Comparison of ENCODE assay signal across 14 cellular contexts in genomic region chr11:33325456-33325855, GRCh38. TPM values are rescaled to one million over a fixed set of nuclear protein-coding genes. Genes with fewer than 3 reads are reported as not detected.
DNase-seq lines count a peak whose midpoint lies in the region; ATAC-seq and TF ChIP-seq lines count a peak whose summit lies in the region.
"Had no signal": no experiment of that assay in that cellular context is flagged by ENCODE, and none has a peak within 500 bp of the region (broad histone marks: within the 10 kb centered on the region; RNA-seq: fewer than 3 reads in every experiment).

No MANE protein-coding gene starts in this region.

- no peak overlapping the region for H3K4me3 Mint-ChIP-seq in central memory CD8-positive, alpha-beta T cell
- no peak overlapping the region for H3K4me3 Mint-ChIP-seq in stimulated activated naive B cell treated with anti-CD40 and anti-IgM and Interleukin-4, amounts not matched to agents 10 μg/mL and 1 μg/mL and 100 μg/mL, for 72 hours
- H3K4me3 Mint-ChIP-seq: CD14-positive monocyte; CD8-positive, alpha-beta memory T cell; GM23338 had no signal

- in situ Hi-C loops in GM23248 (cut with MboI): no loop called here

- H3K4me1 ChIP-seq in GM23248 (ENCODE audit: insufficient read depth): peaks cover 65% of the 10 kb centered on the region
- peaks cover 70% of the 10 kb centered on the region for H3K4me1 ChIP-seq in psoas muscle

- H3K36me3 Mint-ChIP-seq in central memory CD8-positive, alpha-beta T cell (ENCODE audit: insufficient read depth): peaks cover 5% of the 10 kb centered on the region
- peaks cover 3 to 4% of the 10 kb centered on the region in 2 donors for H3K36me3 Mint-ChIP-seq in stimulated activated naive B cell treated with anti-CD40 and anti-IgM and Interleukin-4, amounts not matched to agents 10 μg/mL and 1 μg/mL and 100 μg/mL, for 72 hours

- no peaks in the 10 kb centered on the region for H3K9me3 Mint-ChIP-seq in central memory CD8-positive, alpha-beta T cell
- no peaks in the 10 kb centered on the region for H3K9me3 Mint-ChIP-seq in stimulated activated naive B cell treated with anti-CD40 and anti-IgM and Interleukin-4, amounts not matched to agents 10 μg/mL and 1 μg/mL and 100 μg/mL, for 72 hours
- H3K9me3 Mint-ChIP-seq: CD14-positive monocyte; CD8-positive, alpha-beta memory T cell; GM23338 had no signal

- no peaks in the 10 kb centered on the region for H3K9me2 ChIP-seq in GM23248 (ENCODE audit: insufficient read depth)

- H3K27ac ChIP-seq in GM23248 (no peak overlapping the region), psoas muscle (peak overlapping the region; percentile 56)

- H3K9ac ChIP-seq in GM23248: 0 out of 2 replicates have a peak overlapping the region, but pooled peaks have one; percentile 2

- WGBS in GM23248 (ENCODE audit: low coverage in 1 of 2, low lambda C conversion rate in 2 of 2, missing lambda C conversion rate in 2 of 2), 2 experiments: 61 to 64% methylated on average over 5 of the region's 5 CpGs
- 61 to 72% (median 65%) methylated on average over 5 of the region's 5 CpGs for WGBS in psoas muscle, 3 donors

- H3K36me3 ChIP-seq in GM23248 (ENCODE audit: low read depth) (peaks cover 2% of the 10 kb centered on the region; the same call in 1 of the 2 replicates), psoas muscle (ENCODE audit: insufficient read depth in 1 of 2, low read depth in 1 of 2) (peaks cover 0 to 6% of the 10 kb centered on the region in 2 donors)

- TF ChIP-seq CTCF in AG10803 (conservative IDR thresholded peaks at IDR 0.05; ENCODE audit: low read length) (no peak), psoas muscle (IDR thresholded peaks at IDR 0.05) (no peak)

- H3K79me2 ChIP-seq in GM23248 (ENCODE audit: insufficient read depth): peaks cover 100% of the 10 kb centered on the region

- H3K4me1 Mint-ChIP-seq in central memory CD8-positive, alpha-beta T cell: peaks cover 33% of the 10 kb centered on the region
- H3K4me1 Mint-ChIP-seq in stimulated activated naive B cell treated with anti-CD40 and anti-IgM and Interleukin-4, amounts not matched to agents 10 μg/mL and 1 μg/mL and 100 μg/mL, for 72 hours: peaks cover 16 to 27% of the 10 kb centered on the region in 2 donors

- H2AFZ ChIP-seq in GM23248: no peak overlapping the region
- H2AFZ ChIP-seq: GM23338 had no signal

- H3K27me3 ChIP-seq in GM23248 (replicated peaks; ENCODE audit: insufficient read depth) (no peaks in the 10 kb centered on the region), psoas muscle (ENCODE audit: insufficient read depth in 3 of 3, low read length in 2 of 3) (no peaks in the 10 kb centered on the region)

- intact Hi-C loops in psoas muscle (cut with DNase I): loop anchor here (5.0 kb wide), 1 partner anchor 68 kb away; the partner anchor contains the start of gene HIPK3 (in 2 of the 2)

- H3K9me3 ChIP-seq in GM23248 (ENCODE audit: low read depth) (no peaks in the 10 kb centered on the region), psoas muscle (no peaks in the 10 kb centered on the region)
- H3K9me3 ChIP-seq: Caco-2 had no signal

- H4K20me1 ChIP-seq in GM23248 (ENCODE audit: insufficient read depth): peaks cover 33% of the 10 kb centered on the region; the same call in 1 of the 2 replicates

- peak overlapping the region; percentile 44 for H3K27ac Mint-ChIP-seq in central memory CD8-positive, alpha-beta T cell (ENCODE audit: low read depth)
- H3K27ac Mint-ChIP-seq in stimulated activated naive B cell treated with anti-CD40 and anti-IgM and Interleukin-4, amounts not matched to agents 10 μg/mL and 1 μg/mL and 100 μg/mL, for 72 hours: no peak overlapping the region
- H3K27ac Mint-ChIP-seq: GM23338 had no signal

- H3K4me3 ChIP-seq in AG10803 (ENCODE audit: low read length) (no peak overlapping the region), GM23248 (no peak overlapping the region), psoas muscle (no peak overlapping the region)
- H3K4me3 ChIP-seq: GM23338 had no signal

- no peaks in the 10 kb centered on the region for H3K27me3 Mint-ChIP-seq in central memory CD8-positive, alpha-beta T cell
- H3K27me3 Mint-ChIP-seq in stimulated activated naive B cell treated with anti-CD40 and anti-IgM and Interleukin-4, amounts not matched to agents 10 μg/mL and 1 μg/mL and 100 μg/mL, for 72 hours: no peaks in the 10 kb centered on the region
- H3K27me3 Mint-ChIP-seq: CD8-positive, alpha-beta memory T cell had no signal

- DNase-seq in AG10803 (ENCODE audit: low read depth): peak; percentile 19
- peak; percentile 44 for DNase-seq in GM23248
- DNase-seq in central memory CD8-positive, alpha-beta T cell (ENCODE audit: low spot score in 2 of 2): no peak
- no peak for DNase-seq in psoas muscle
- DNase-seq in GM03348 (ENCODE audit: low spot score): no peak
- no peak for DNase-seq in hypothalamus (lab: John Stamatoyannopoulos, UW)
- no peak for DNase-seq in stimulated activated naive B cell treated with anti-CD40 and anti-IgM and Interleukin-4, amounts not matched to agents 10 μg/mL and 1 μg/mL and 100 μg/mL, for 72 hours
- DNase-seq: Caco-2; CD8-positive, alpha-beta memory T cell; DND-41; GF-D8; H7 had no signal

- H3F3A ChIP-seq in GM23248 (ENCODE audit: insufficient read depth): peaks cover 44% of the 10 kb centered on the region

- no peak for ATAC-seq in central memory CD8-positive, alpha-beta T cell (replicated peaks; ENCODE audit: extremely low read depth, poor library complexity, severe bottlenecking)
- peak in 1 of 4 donors; percentile 39 for ATAC-seq in psoas muscle
- no peak for ATAC-seq in stimulated activated naive B cell treated with anti-CD40 and anti-IgM and Interleukin-4, amounts not matched to agents 10 μg/mL and 1 μg/mL and 100 μg/mL, for 72 hours (replicated peaks)
- ATAC-seq: GM23338 had no signal

- H3K4me2 ChIP-seq in GM23248 (ENCODE audit: unreplicated experiment): peak overlapping the region; percentile 18
- H3K4me2 ChIP-seq: GM23338 had no signal

RNA-seq across cellular contexts. Expression of gene KIAA1549L, which starts 50.5 kb away (rescaled TPM):
- 29.9 and 35.3 TPM in 2 replicates for total RNA-seq in GM23248 (2014; rRNA removed; shearing (Covaris generic))
- polyA plus RNA-seq in GM23248 (2016; fragmentation: Nextera tagmentation; extraction: Ambion mirVana) (6.3 and 6.9 TPM in 2 replicates), psoas muscle (under 1 TPM in 2 of 3 donors, not detected in 1; 0.01 to 0.03 TPM)
- total RNA-seq in psoas muscle: under 1 TPM; 0.04 to 0.37 (median 0.20) TPM
- total RNA-seq: CD8-positive, alpha-beta memory T cell had no signal
- polyA plus RNA-seq: CD14-positive monocyte; CD8-positive, alpha-beta memory T cell had no signal

Comparison
In these comparisons a context has a peak if more than half of its experiments do, and no peak if none do; other contexts are left out.
1. DNase-seq: peak in AG10803 (single experiment) and GM23248 (single experiment); none in central memory CD8-positive, alpha-beta T cell (0 of 2), psoas muscle (0 of 2), GM03348 (single experiment), hypothalamus (0 of 51) and stimulated activated naive B cell treated with anti-CD40 and anti-IgM and Interleukin-4, amounts not matched to agents 10 μg/mL and 1 μg/mL and 100 μg/mL, for 72 hours (single experiment).
2. RNA of gene KIAA1549L, which starts 50.5 kb away (total RNA-seq): 29.9 to 35.3 TPM in GM23248; 0.04 to 0.37 TPM in psoas muscle; every median in the first group is over 10 times any median in the second.